Comparison of ENCODE assay signal across 23 cellular contexts in genomic region chr11:71130106-71130505, GRCh38.
"Had no signal": no experiment of that assay in that cellular context is flagged by ENCODE, and none has a peak within 500 bp of the region (broad histone marks: within the 10 kb centered on the region; RNA-seq: fewer than 3 reads in every experiment).

No MANE protein-coding gene starts in this region.

- H3K4me1 Mint-ChIP-seq: activated B cell treated with CpG ODN at 0.5 μM for 24 hours; activated CD4-positive, alpha-beta T cell treated with anti-CD3 and anti-CD28 coated beads for 36 hours; mesothelial cell of epicardium; natural killer cell; stimulated activated memory B cell treated with anti-CD40 and anti-IgM and Interleukin-4, amounts not matched to agents 10 μg/mL and 1 μg/mL and 100 μg/mL, for 72 hours had no signal

- H3K36me3 Mint-ChIP-seq: mesothelial cell of epicardium; natural killer cell; stimulated activated memory B cell treated with anti-CD40 and anti-IgM and Interleukin-4, amounts not matched to agents 10 μg/mL and 1 μg/mL and 100 μg/mL, for 72 hours had no signal

- H3K9me3 ChIP-seq: left lung, neutrophil, ovary, psoas muscle, right atrium auricular region, stomach, transverse colon had no signal

- DNase-seq: activated B cell treated with CpG ODN at 0.5 μM for 24 hours; activated CD4-positive, alpha-beta T cell treated with anti-CD3 and anti-CD28 coated beads for 36 hours; activated CD4-positive, alpha-beta T cell treated with anti-CD3 and anti-CD28 coated beads, Interleukin-2, amount 50 U/mL, for 48 hours; activated effector memory CD4-positive, alpha-beta T cell treated with Interleukin-2 at 50 U/mL for 16 hours; activated naive CD4-positive, alpha-beta T cell treated with anti-CD3 and anti-CD28 coated beads for 36 hours; activated T-cell treated with anti-CD3 and anti-CD28 coated beads, Interleukin-2, amount 50 U/mL, for 48 hours; amygdala; cortex of kidney; endodermal cell; kidney glomerular epithelial cell; left lung; natural killer cell; ovary; psoas muscle; stimulated activated CD4-positive, alpha-beta T cell treated with anti-CD3 and anti-CD28 coated beads, Interleukin-2, amount 100 ng/mL, for 24 hours; stomach; transverse colon had no signal

- H3K4me3 ChIP-seq: left lung, lung, ovary, psoas muscle, right atrium auricular region, stomach, transverse colon had no signal

- H3K4me3 Mint-ChIP-seq: activated B cell treated with CpG ODN at 0.5 μM for 24 hours; activated CD4-positive, alpha-beta T cell treated with anti-CD3 and anti-CD28 coated beads for 36 hours; activated naive CD4-positive, alpha-beta T cell treated with anti-CD3 and anti-CD28 coated beads for 36 hours; endodermal cell; mesothelial cell of epicardium; natural killer cell; stimulated activated memory B cell treated with anti-CD40 and anti-IgM and Interleukin-4, amounts not matched to agents 10 μg/mL and 1 μg/mL and 100 μg/mL, for 72 hours; T-helper 1 cell treated with Interleukin-12 subunit alpha and Interleukin-12 subunit beta and Interleukin-4 antibody, amounts not matched to agents 30 μg/mL and 1 μg/mL, for 36 hours had no signal

- ATAC-seq: activated CD4-positive, alpha-beta T cell treated with anti-CD3 and anti-CD28 coated beads for 36 hours; left lung; natural killer cell; stimulated activated memory B cell treated with anti-CD40 and anti-IgM and Interleukin-4, amounts not matched to agents 10 μg/mL and 1 μg/mL and 100 μg/mL, for 72 hours had no signal

- H3K27ac Mint-ChIP-seq: activated B cell treated with CpG ODN at 0.5 μM for 24 hours; activated CD4-positive, alpha-beta T cell treated with anti-CD3 and anti-CD28 coated beads for 36 hours; activated naive CD4-positive, alpha-beta T cell treated with anti-CD3 and anti-CD28 coated beads for 36 hours; endodermal cell; mesothelial cell of epicardium; natural killer cell; stimulated activated memory B cell treated with anti-CD40 and anti-IgM and Interleukin-4, amounts not matched to agents 10 μg/mL and 1 μg/mL and 100 μg/mL, for 72 hours; T-helper 1 cell treated with Interleukin-12 subunit alpha and Interleukin-12 subunit beta and Interleukin-4 antibody, amounts not matched to agents 30 μg/mL and 1 μg/mL, for 36 hours had no signal

- H3K9me3 Mint-ChIP-seq: activated B cell treated with CpG ODN at 0.5 μM for 24 hours; activated naive CD4-positive, alpha-beta T cell treated with anti-CD3 and anti-CD28 coated beads for 36 hours; endodermal cell; mesothelial cell of epicardium; natural killer cell; T-helper 1 cell treated with Interleukin-12 subunit alpha and Interleukin-12 subunit beta and Interleukin-4 antibody, amounts not matched to agents 30 μg/mL and 1 μg/mL, for 36 hours had no signal

- H3K27me3 ChIP-seq: left lung, neutrophil, ovary, right atrium auricular region, stomach, transverse colon had no signal

- H3K4me1 ChIP-seq: left lung, psoas muscle, right atrium auricular region, stomach, transverse colon had no signal

- H3K36me3 ChIP-seq: left lung, neutrophil, ovary, right atrium auricular region, transverse colon had no signal

- H3K27ac ChIP-seq: left lung, neutrophil, ovary, psoas muscle, right atrium auricular region, stomach, transverse colon had no signal
